In the genomic region with DNA sequence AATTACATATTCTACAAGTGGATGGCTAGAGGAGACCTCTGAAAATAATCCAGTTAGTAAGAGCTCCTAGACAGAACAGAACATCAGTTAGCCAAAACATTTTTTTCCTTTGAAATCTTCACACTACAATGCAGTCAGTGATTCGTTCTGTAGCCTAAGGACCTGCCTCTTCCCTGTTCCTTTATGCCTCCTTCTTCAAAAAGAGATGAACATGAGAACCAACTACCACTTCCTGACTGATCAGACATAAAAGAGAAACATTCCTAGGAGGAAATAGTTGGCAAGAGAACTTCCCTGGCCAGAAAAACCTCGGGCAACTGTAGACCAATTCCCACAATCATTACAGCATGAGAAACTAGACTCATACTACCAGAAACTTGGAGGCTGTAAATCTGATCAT, we compare ENCODE assay signal across 1 cellular context.
TF ChIP-seq lines count a peak whose summit lies in the region.

No MANE protein-coding gene starts in this region.

TF ChIP-seq in IMR-90, 13 proteins besides CTCF, POLR2A, EP300 and RAD21 (continued from another document):
- TF ChIP-seq RFX5 (IDR thresholded peaks at IDR 0.05; ENCODE audit: low read depth, low read length): no peak
- no peak for TF ChIP-seq MAZ (IDR thresholded peaks at IDR 0.05; ENCODE audit: borderline replicate concordance, low read depth, low read length)
- no peak for TF ChIP-seq MXI1 (IDR thresholded peaks at IDR 0.05; ENCODE audit: borderline replicate concordance, low read depth, low read length)
- TF ChIP-seq NFE2L2 (IDR thresholded peaks at IDR 0.05; ENCODE audit: low read depth, low read length): no peak
- TF ChIP-seq CHD1 (IDR thresholded peaks at IDR 0.05; ENCODE audit: low read depth, low read length): no peak
- no peak for TF ChIP-seq RCOR1 (IDR thresholded peaks at IDR 0.05; ENCODE audit: insufficient replicate concordance, low read length)
- TF ChIP-seq MAFK (IDR thresholded peaks at IDR 0.05; ENCODE audit: low read depth, low read length): no peak
- no peak for TF ChIP-seq CEBPB (IDR thresholded peaks at IDR 0.05; ENCODE audit: low read depth, low read length)
